In genomic region chr9:84310903-84311302, GRCh38 we compare ENCODE assay signal across 23 cellular contexts. TPM values are rescaled to one million over a fixed set of nuclear protein-coding genes. Genes with fewer than 3 reads are reported as not detected.
A peak's percentile ranks its signal among the peaks of the same experiment; 100 is the strongest.
DNase-seq lines count a peak whose midpoint lies in the region; ATAC-seq and TF ChIP-seq lines count a peak whose summit lies in the region.
"Had no signal": no experiment of that assay in that cellular context is flagged by ENCODE, and none has a peak within 500 bp of the region (broad histone marks: within the 10 kb centered on the region; RNA-seq: fewer than 3 reads in every experiment).

No MANE protein-coding gene starts in this region.

- H3K9me3 Mint-ChIP-seq in natural killer cell = no peaks in the 10 kb centered on the region
- H3K9me3 Mint-ChIP-seq: CD4-positive, alpha-beta T cell had no signal

- peaks cover 6 to 11% of the 10 kb centered on the region in 2 donors for H3K4me1 Mint-ChIP-seq in natural killer cell

- intact Hi-C loops in natural killer cell (cut with micrococcal nuclease) = loop anchor here (10.0 kb wide), 1 partner anchor 76 kb away; no protein-coding TSS in a partner anchor

- peak; percentile 1 for DNase-seq in NCI-H510A treated with DMSO at 0.1 percent for 48 hours (lab: John Stamatoyannopoulos, UW)
- no peak for DNase-seq in NCI-H510A (lab: John Stamatoyannopoulos, UW)
- DNase-seq in dermis microvascular lymphatic vessel endothelial cell (ENCODE audit: low read depth in 2 of 2) = peak; percentile 47 to 67
- no peak for DNase-seq in natural killer cell
- DNase-seq in activated T-cell treated with anti-CD3 and anti-CD28 coated beads for 4 hours = no peak
- DNase-seq in hypothalamus (lab: John Stamatoyannopoulos, UW) = no peak
- DNase-seq: CD4-positive, alpha-beta T cell; DMS79 treated with DMSO at 0.1 percent for 48 hours; GF-D8; HCEC 1CT; IMR-90; KG1; MG63; NCI-H1694; NCI-H2029 treated with DMSO at 0.1 percent for 48 hours; NCI-H2227 treated with DMSO at 0.1 percent for 48 hours; NCI-H524; SHP77 had no signal

- H3K4me3 Mint-ChIP-seq in natural killer cell = no peak overlapping the region
- H3K4me3 Mint-ChIP-seq: CD4-positive, alpha-beta T cell had no signal

- no peak for TF ChIP-seq CTCF in natural killer cell (IDR thresholded peaks at IDR 0.05)

- H3K36me3 Mint-ChIP-seq in natural killer cell = no peaks in the 10 kb centered on the region

- H3K27ac Mint-ChIP-seq in natural killer cell = peak overlapping the region in 1 of 2 donors; percentile 1
- H3K27ac Mint-ChIP-seq: CD4-positive, alpha-beta T cell had no signal

- peak in 2 of 3 donors; percentile 56 to 73 for ATAC-seq in natural killer cell
- ATAC-seq in HG02759 (IDR thresholded peaks at IDR 0.05; ENCODE audit: unreplicated experiment) = no peak
- ATAC-seq: Panc1 had no signal

- no peaks in the 10 kb centered on the region for H3K27me3 Mint-ChIP-seq in natural killer cell (ENCODE audit: low read depth in 2 of 2)
- H3K27me3 Mint-ChIP-seq: CD4-positive, alpha-beta T cell had no signal

RNA-seq across cellular contexts. Expression of gene SLC28A3, which starts 29.7 kb away (rescaled TPM):
- total RNA-seq in dermis microvascular lymphatic vessel endothelial cell (not detected in 2 replicates), natural killer cell (1 to 10 TPM in 1 of 3 donors, under 1 TPM in 1, not detected in 1; 0.16 to 1.6 TPM)
- total RNA-seq: CD4-positive, alpha-beta T cell; H1; OCI-LY7; SK-MEL-5 had no signal

Comparison
In these comparisons a context has a peak if more than half of its experiments do, and no peak if none do; other contexts are left out.
1. DNase-seq: peak in NCI-H510A treated with DMSO at 0.1 percent for 48 hours (single experiment) and dermis microvascular lymphatic vessel endothelial cell (2 of 2); none in NCI-H510A (single experiment), natural killer cell (single experiment), activated T-cell treated with anti-CD3 and anti-CD28 coated beads for 4 hours (single experiment) and hypothalamus (0 of 51).